ENCODE assay signal across 16 cellular contexts in the genomic region with DNA sequence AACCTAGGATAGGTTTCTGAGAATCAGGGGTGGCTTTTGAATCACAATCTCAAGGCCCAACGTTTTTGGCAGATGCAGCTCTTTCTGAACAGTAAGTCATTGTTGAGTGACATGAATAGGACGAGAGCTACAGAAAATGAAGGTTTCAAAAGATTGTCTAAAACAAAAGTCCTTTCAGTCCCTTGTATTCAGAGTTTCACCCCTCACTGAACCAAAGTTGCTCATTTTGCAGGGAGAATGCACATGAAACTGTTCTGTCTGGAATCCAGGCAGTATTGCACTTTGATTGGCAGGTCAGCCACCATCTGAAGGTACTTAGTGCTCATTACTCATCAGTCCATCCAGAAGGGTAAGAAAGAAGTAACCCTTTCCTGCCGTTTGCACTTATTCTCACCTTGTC. TPM values are rescaled to one million over a fixed set of nuclear protein-coding genes. Genes with fewer than 3 reads are reported as not detected.
DNase-seq lines count a peak whose midpoint lies in the region; FAIRE-seq and TF ChIP-seq lines count a peak whose summit lies in the region.
"Had no signal": no experiment of that assay in that cellular context is flagged by ENCODE, and none has a peak within 500 bp of the region (broad histone marks: within the 10 kb centered on the region; RNA-seq: fewer than 3 reads in every experiment).

No MANE protein-coding gene starts in this region.

- H3K18ac ChIP-seq in trophoblast cell (ENCODE audit: low read length) (no peak overlapping the region), mesendoderm (ENCODE audit: low read length) (no peak overlapping the region)

- TF ChIP-seq CTCF in RWPE1 (conservative IDR thresholded peaks at IDR 0.05; ENCODE audit: low read depth) (no peak), epithelial cell of proximal tubule (conservative IDR thresholded peaks at IDR 0.05; ENCODE audit: low read depth, low read length) (no peak), kidney (IDR thresholded peaks at IDR 0.05; ENCODE audit: borderline replicate concordance, extremely low read depth, insufficient read depth) (no peak), GM13976 (IDR thresholded peaks at IDR 0.05; ENCODE audit: borderline replicate concordance, control extremely low read depth, extremely low read depth, insufficient read depth, missing control alignments) (no peak)

- H2BK5ac ChIP-seq in trophoblast cell (ENCODE audit: low read depth, low read length, poor library complexity), result peak overlapping the region; percentile 80
- H2BK5ac ChIP-seq in mesendoderm (ENCODE audit: low read length), result no peak overlapping the region

- DNase-seq in EH (ENCODE audit: low read depth) (peak; percentile 33), RWPE1 (ENCODE audit: low spot score) (peak; percentile 38), epithelial cell of proximal tubule (ENCODE audit: low read depth) (peak; percentile 30), trophoblast cell (peak in 1 of 2 donors; percentile 21), kidney (no peak), NCI-H2171 treated with DMSO at 0.1 percent for 48 hours (lab: John Stamatoyannopoulos, UW) (no peak), GM13976 (ENCODE audit: low spot score) (no peak), mesendoderm (no peak)
- DNase-seq: activated CD4-positive, alpha-beta T cell treated with anti-CD3 and anti-CD28 coated beads for 4 hours; cortex of kidney; lower lobe of right lung; NCI-H2107; NCI-H774; SHP77; T-helper 9 cell had no signal

- no peak overlapping the region for H2BK12ac ChIP-seq in trophoblast cell (ENCODE audit: low read length)

- H3K23ac ChIP-seq in trophoblast cell (ENCODE audit: low read length), result no peak overlapping the region
- H3K23ac ChIP-seq in mesendoderm (ENCODE audit: low read length), result no peak overlapping the region

- H3K4me3 ChIP-seq in epithelial cell of proximal tubule (ENCODE audit: low read depth, low read length) (no peak overlapping the region), trophoblast cell (ENCODE audit: low read depth, low read length) (no peak overlapping the region), kidney (ENCODE audit: low read length in 2 of 2) (no peak overlapping the region), mesendoderm (ENCODE audit: low read length) (no peak overlapping the region)
- H3K4me3 ChIP-seq: esophagus muscularis mucosa, lower lobe of right lung had no signal

- H3K79me2 ChIP-seq in trophoblast cell (ENCODE audit: control insufficient read depth, insufficient read depth, low read length, poor library complexity) (peaks cover 2% of the 10 kb centered on the region), mesendoderm (ENCODE audit: control insufficient read depth, insufficient read depth, low read length) (no peaks in the 10 kb centered on the region)

- FAIRE-seq in kidney (lab: Jason Lieb, UNC), result no peak

- no peak overlapping the region for H2AK5ac ChIP-seq in trophoblast cell (ENCODE audit: low read length)
- no peak overlapping the region for H2AK5ac ChIP-seq in mesendoderm (ENCODE audit: low read length)

- H3K4ac ChIP-seq in trophoblast cell (ENCODE audit: low read depth, low read length), result peak overlapping the region; percentile 24
- no peak overlapping the region for H3K4ac ChIP-seq in mesendoderm (ENCODE audit: low read depth, low read length)

- H4K8ac ChIP-seq in trophoblast cell (ENCODE audit: low read depth, low read length) (peak overlapping the region; percentile 27), mesendoderm (ENCODE audit: low read depth, low read length) (no peak overlapping the region)

- H2BK120ac ChIP-seq in trophoblast cell (ENCODE audit: insufficient read depth, low read length, poor library complexity), result peak overlapping the region; percentile 86
- H2BK120ac ChIP-seq in mesendoderm (ENCODE audit: low read depth, low read length), result no peak overlapping the region

- H3K4me1 ChIP-seq in trophoblast cell (ENCODE audit: control insufficient read depth in 1 of 2, insufficient read depth in 2 of 2, low read length in 2 of 2) (peaks cover 19 to 26% of the 10 kb centered on the region in 2 experiments), kidney (ENCODE audit: control insufficient read depth in 1 of 2, insufficient read depth in 1 of 2, low read depth in 1 of 2, low read length in 2 of 2) (no peaks in the 10 kb centered on the region), mesendoderm (ENCODE audit: control insufficient read depth, low read depth, low read length) (no peaks in the 10 kb centered on the region)
- H3K4me1 ChIP-seq: esophagus muscularis mucosa, lower lobe of right lung had no signal

- CTCF ChIA-PET in RWPE1 (lab: Yijun Ruan, JAX), result interaction anchor here (1.0 kb wide), 1 partner anchor 74 kb away, joined by 4 read pairs; no protein-coding TSS in a partner anchor

- H3K4me2 ChIP-seq in trophoblast cell (ENCODE audit: low read length) (no peak overlapping the region), mesendoderm (ENCODE audit: low read length) (no peak overlapping the region)

- H3K36me3 ChIP-seq in trophoblast cell (ENCODE audit: control insufficient read depth in 1 of 2, insufficient read depth in 2 of 2, low read length in 2 of 2) (no peaks in the 10 kb centered on the region), kidney (ENCODE audit: control insufficient read depth in 1 of 2, insufficient read depth in 2 of 2, low read length in 2 of 2) (no peaks in the 10 kb centered on the region), mesendoderm (ENCODE audit: control insufficient read depth, insufficient read depth, low read length) (no peaks in the 10 kb centered on the region)
- H3K36me3 ChIP-seq: esophagus muscularis mucosa, lower lobe of right lung had no signal

- no peak overlapping the region for H4K5ac ChIP-seq in mesendoderm (ENCODE audit: low read length)

- H2BK15ac ChIP-seq in mesendoderm (replicated peaks; ENCODE audit: low read depth), result no peak overlapping the region

- POLR2A ChIA-PET in RWPE1 (lab: Yijun Ruan, JAX; ENCODE audit: low non-redundant PET), result no interaction called here

- H3K9me3 ChIP-seq in trophoblast cell (ENCODE audit: insufficient read depth, low read depth, low read length) (no peaks in the 10 kb centered on the region), kidney (ENCODE audit: control insufficient read depth in 1 of 2, low read length in 2 of 2) (no peaks in the 10 kb centered on the region)
- H3K9me3 ChIP-seq: esophagus muscularis mucosa, lower lobe of right lung had no signal

- intact Hi-C loops in kidney (cut with DNase I), result no loop called here

- H3K14ac ChIP-seq in trophoblast cell (ENCODE audit: low read length), result peak overlapping the region; percentile 71

- in situ Hi-C loops in GM13976 (cut with MboI; ENCODE audit: low sequenced_read_pairs, unreplicated experiment), result no loop called here

- H3K9ac ChIP-seq in trophoblast cell (ENCODE audit: low read length), result no peak overlapping the region
- H3K9ac ChIP-seq in kidney (ENCODE audit: low read length in 2 of 2), result no peak overlapping the region
- no peak overlapping the region for H3K9ac ChIP-seq in mesendoderm (ENCODE audit: low read length)

- H4K12ac ChIP-seq in trophoblast cell (ENCODE audit: low read depth, low read length), result no peak overlapping the region

- H3K27me3 ChIP-seq in trophoblast cell (ENCODE audit: insufficient read depth, low read length) (no peaks in the 10 kb centered on the region), mesendoderm (ENCODE audit: insufficient read depth, low read length, poor library complexity) (no peaks in the 10 kb centered on the region)
- H3K27me3 ChIP-seq: esophagus muscularis mucosa had no signal

- H3K27ac ChIP-seq in RWPE1, result no peak overlapping the region
- H3K27ac ChIP-seq in trophoblast cell (ENCODE audit: low read depth, low read length), result peak overlapping the region; percentile 97
- no peak overlapping the region for H3K27ac ChIP-seq in kidney (ENCODE audit: low read depth in 2 of 2, low read length in 2 of 2)
- no peak overlapping the region for H3K27ac ChIP-seq in mesendoderm (ENCODE audit: low read depth, low read length)
- H3K27ac ChIP-seq: esophagus muscularis mucosa, lower lobe of right lung had no signal

- no peak overlapping the region for H3K56ac ChIP-seq in mesendoderm (ENCODE audit: low read length)

- H3K79me1 ChIP-seq in trophoblast cell (ENCODE audit: low read length) (peaks cover 34% of the 10 kb centered on the region), mesendoderm (ENCODE audit: low read length) (no peaks in the 10 kb centered on the region)

- H4K91ac ChIP-seq in trophoblast cell (ENCODE audit: low read depth, low read length), result peak overlapping the region; percentile 96

- no peak overlapping the region for H2AFZ ChIP-seq in trophoblast cell (ENCODE audit: insufficient read depth, low read length, poor library complexity)

- no CpG with 5 or more reads among the region's 3 CpGs for WGBS in trophoblast cell (ENCODE audit: extremely low coverage, insufficient coverage, insufficient read length)
- no CpG with 5 or more reads among the region's 3 CpGs for WGBS in mesendoderm (ENCODE audit: extremely low coverage, insufficient coverage, low lambda C conversion rate)

RNA-seq across cellular contexts. Expression of gene RASGRP1, which starts 24.1 kb away (rescaled TPM):
- total RNA-seq in epithelial cell of proximal tubule (0.43 and 3.5 TPM in 2 replicates), kidney (12.5 TPM)
- polyA plus RNA-seq in trophoblast cell (2013), result 19.6 and 22.1 TPM in 2 replicates
- polyA plus RNA-seq in kidney (ENCODE audit: insufficient read depth, low read depth, low replicate concordance), result 3.4 TPM
- 0.32 TPM for polyA plus RNA-seq in mesendoderm (2013, experiment 1 of 2)
- 0.42 TPM for polyA plus RNA-seq in mesendoderm (2013, experiment 2 of 2)

Comparison
In these comparisons a context has a peak if more than half of its experiments do, and no peak if none do; other contexts are left out.
1. DNase-seq: peak in EH (single experiment), RWPE1 (single experiment) and epithelial cell of proximal tubule (single experiment); none in kidney (single experiment), NCI-H2171 treated with DMSO at 0.1 percent for 48 hours (single experiment), GM13976 (single experiment) and mesendoderm (single experiment).